In the genomic region with DNA sequence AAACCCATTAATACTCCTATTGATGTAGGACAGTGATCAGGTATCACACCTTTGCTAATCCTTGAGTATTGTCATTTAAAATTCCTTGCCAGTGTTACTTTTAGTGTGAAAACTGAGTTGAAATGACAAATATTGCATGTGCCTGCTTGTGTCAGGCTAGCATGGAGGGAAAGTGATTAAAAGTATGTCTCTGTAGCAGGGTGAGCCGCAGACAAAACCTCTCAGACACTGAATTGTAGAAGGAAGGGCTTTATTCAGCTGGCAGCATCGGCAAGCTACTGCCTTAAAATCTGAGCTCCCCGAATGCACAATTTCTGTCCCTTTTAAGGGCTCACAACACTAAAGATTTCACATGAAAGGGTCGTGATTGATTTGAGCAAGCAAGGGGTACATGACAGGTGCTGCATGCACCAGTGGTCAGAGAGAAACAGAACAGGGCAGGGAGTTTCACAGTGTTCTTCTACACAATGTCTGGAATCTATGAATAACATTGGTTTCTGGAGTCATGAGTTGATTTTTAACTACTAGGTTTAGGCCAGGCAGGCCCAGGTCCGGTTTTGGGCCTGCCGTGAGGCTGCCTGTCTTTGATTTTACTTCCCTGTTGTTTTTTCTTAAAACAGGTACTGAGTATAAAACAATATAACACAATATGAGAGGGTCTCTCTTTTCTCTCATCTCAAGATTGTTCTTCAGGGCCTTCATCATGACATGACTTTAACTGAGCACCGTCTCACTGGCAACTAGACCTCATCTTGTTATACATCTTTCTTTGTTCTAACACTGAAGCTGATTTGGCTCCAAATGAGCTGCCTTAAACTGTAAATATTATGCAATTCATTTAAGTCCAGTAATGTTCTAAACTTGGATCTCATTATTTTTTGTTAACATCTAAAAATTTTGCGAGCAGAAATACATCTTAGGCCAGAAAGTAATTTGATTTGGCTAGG, we compare ENCODE assay signal across 8 cellular contexts.
DNase-seq lines count a peak whose midpoint lies in the region; ATAC-seq, FAIRE-seq and TF ChIP-seq lines count a peak whose summit lies in the region.
"Not testable (repeated sequence)": the region's sequence is repeated elsewhere in the genome, so short reads cannot be mapped to it uniquely, and the experiment has no call there.

No MANE protein-coding gene starts in this region.

- DNase-seq in GM12865 (ENCODE audit: low read depth) (peak; percentile 14), RCC 7860 (ENCODE audit: low spot score) (peak; percentile 85), glomerular visceral epithelial cell (ENCODE audit: extremely low spot score) (peak; percentile 45)
- not testable (repeated sequence) for DNase-seq in stimulated activated naive B cell treated with anti-CD40 and anti-IgM and Interleukin-4, amounts not matched to agents 10 μg/mL and 1 μg/mL and 100 μg/mL, for 72 hours

- not testable (repeated sequence) for H3K27me3 Mint-ChIP-seq in nephron (ENCODE audit: low read depth); stimulated activated naive B cell treated with anti-CD40 and anti-IgM and Interleukin-4, amounts not matched to agents 10 μg/mL and 1 μg/mL and 100 μg/mL, for 72 hours

- not testable (repeated sequence) for TF ChIP-seq CTCF in GM12865 (IDR thresholded peaks at IDR 0.05; ENCODE audit: insufficient read depth, low read depth, low read length, missing control alignments); nephron (IDR thresholded peaks at IDR 0.05; ENCODE audit: unreplicated experiment in 3 of 3)

- H3K36me3 Mint-ChIP-seq in nephron (ENCODE audit: low read depth); stimulated activated naive B cell treated with anti-CD40 and anti-IgM and Interleukin-4, amounts not matched to agents 10 μg/mL and 1 μg/mL and 100 μg/mL, for 72 hours: not testable (repeated sequence)

- not testable (repeated sequence) for H3K4me3 ChIP-seq in GM12865 (ENCODE audit: low read depth, low read length)

- peak overlapping the region in 2 of 3 experiments; percentile 56 to 77 for H3K27ac Mint-ChIP-seq in nephron
- H3K27ac Mint-ChIP-seq in stimulated activated naive B cell treated with anti-CD40 and anti-IgM and Interleukin-4, amounts not matched to agents 10 μg/mL and 1 μg/mL and 100 μg/mL, for 72 hours: peak overlapping the region; percentile 47

- peak; percentile 63 for ATAC-seq in GM18873 (IDR thresholded peaks at IDR 0.05; ENCODE audit: low FRiP score, unreplicated experiment)
- ATAC-seq in GM19452 (IDR thresholded peaks at IDR 0.05; ENCODE audit: unreplicated experiment): peak; percentile 62
- ATAC-seq in HG02852 (IDR thresholded peaks at IDR 0.05; ENCODE audit: unreplicated experiment): peak; percentile 47
- ATAC-seq in stimulated activated naive B cell treated with anti-CD40 and anti-IgM and Interleukin-4, amounts not matched to agents 10 μg/mL and 1 μg/mL and 100 μg/mL, for 72 hours (replicated peaks): peak in 1 of 2 donors; percentile 38

- not testable (repeated sequence) for H3K4me3 Mint-ChIP-seq in nephron
- peak overlapping the region in 1 of 2 donors; percentile 9 for H3K4me3 Mint-ChIP-seq in stimulated activated naive B cell treated with anti-CD40 and anti-IgM and Interleukin-4, amounts not matched to agents 10 μg/mL and 1 μg/mL and 100 μg/mL, for 72 hours

- H3K9me3 Mint-ChIP-seq in nephron; stimulated activated naive B cell treated with anti-CD40 and anti-IgM and Interleukin-4, amounts not matched to agents 10 μg/mL and 1 μg/mL and 100 μg/mL, for 72 hours: not testable (repeated sequence)

- peak; percentile 96 for FAIRE-seq in RCC 7860 (lab: Jason Lieb, UNC)

- H3K4me1 Mint-ChIP-seq in nephron: not testable (repeated sequence)
- peaks cover 3 to 15% of the 10 kb centered on the region in 2 donors for H3K4me1 Mint-ChIP-seq in stimulated activated naive B cell treated with anti-CD40 and anti-IgM and Interleukin-4, amounts not matched to agents 10 μg/mL and 1 μg/mL and 100 μg/mL, for 72 hours
